ENCODE assay signal across 15 cellular contexts in genomic region chr3:55491296-55491816, GRCh38. TPM values are rescaled to one million over a fixed set of nuclear protein-coding genes. Genes with fewer than 3 reads are reported as not detected.
DNase-seq lines count a peak whose midpoint lies in the region; ATAC-seq, FAIRE-seq and TF ChIP-seq lines count a peak whose summit lies in the region.
"Had no signal": no experiment of that assay in that cellular context is flagged by ENCODE, and none has a peak within 500 bp of the region (broad histone marks: within the 10 kb centered on the region; RNA-seq: fewer than 3 reads in every experiment).

No MANE protein-coding gene starts in this region.

- ATAC-seq in HG03108 (IDR thresholded peaks at IDR 0.05; ENCODE audit: unreplicated experiment): no peak
- ATAC-seq: gastroesophageal sphincter; naive thymus-derived CD8-positive, alpha-beta T cell had no signal

- no peaks in the 10 kb centered on the region for H3K9me3 ChIP-seq in Peyer's patch
- H3K9me3 ChIP-seq: BE2C, gastroesophageal sphincter had no signal

- no peaks in the 10 kb centered on the region for H3K36me3 ChIP-seq in bronchial epithelial cell (ENCODE audit: control insufficient read depth, insufficient read depth, low read length)
- H3K36me3 ChIP-seq in Peyer's patch: no peaks in the 10 kb centered on the region
- H3K36me3 ChIP-seq: BE2C, gastroesophageal sphincter had no signal

- H3K27ac ChIP-seq in Peyer's patch: no peak overlapping the region
- H3K27ac ChIP-seq: gastroesophageal sphincter had no signal

- no peak for TF ChIP-seq POLR2A in Peyer's patch (IDR thresholded peaks at IDR 0.05)

- H3K4me3 ChIP-seq in bronchial epithelial cell (ENCODE audit: low read depth, low read length) (no peak overlapping the region), Peyer's patch (no peak overlapping the region)
- H3K4me3 ChIP-seq: gastroesophageal sphincter had no signal

- no peaks in the 10 kb centered on the region for H3K36me3 Mint-ChIP-seq in nephron (ENCODE audit: low read depth)
- H3K36me3 Mint-ChIP-seq in activated T-helper 1 cell treated with anti-CD3 and anti-CD28 coated beads, Interleukin-12 subunit alpha, Interleukin-12 subunit beta, Interleukin-2, Interleukin-4 antibody, amounts not matched to agents 30 ng/mL and 10 ng/mL and 1 ng/mL, durations not matched to agents 14 hours and 24 hours and 36 hours (ENCODE audit: low read depth): no peaks in the 10 kb centered on the region

- peak; percentile 55 for FAIRE-seq in bronchial epithelial cell (lab: Jason Lieb, UNC)
- FAIRE-seq: colon had no signal

- peaks cover 26% of the 10 kb centered on the region for H3K4me1 Mint-ChIP-seq in nephron
- H3K4me1 Mint-ChIP-seq in activated T-helper 1 cell treated with anti-CD3 and anti-CD28 coated beads, Interleukin-12 subunit alpha, Interleukin-12 subunit beta, Interleukin-2, Interleukin-4 antibody, amounts not matched to agents 30 ng/mL and 10 ng/mL and 1 ng/mL, durations not matched to agents 14 hours and 24 hours and 36 hours (ENCODE audit: low read depth): peaks cover 4% of the 10 kb centered on the region

- peaks cover 0 to 26% (median 0%) of the 10 kb centered on the region in 4 donors for H3K4me1 ChIP-seq in Peyer's patch
- H3K4me1 ChIP-seq: BE2C had no signal

- DNase-seq in Ammon's horn (ENCODE audit: low spot score) (peak; percentile 73), LoVo (ENCODE audit: low spot score) (peak; percentile 80), bronchial epithelial cell (ENCODE audit: low read depth) (peak; percentile 71), Peyer's patch (no peak)
- DNase-seq in activated T-helper 1 cell treated with anti-CD3 and anti-CD28 coated beads, Interleukin-12 subunit alpha, Interleukin-12 subunit beta, Interleukin-2, Interleukin-4 antibody, amounts not matched to agents 30 ng/mL and 10 ng/mL and 1 ng/mL, durations not matched to agents 14 hours and 24 hours and 36 hours (ENCODE audit: low spot score): no peak
- no peak for DNase-seq in activated naive CD4-positive, alpha-beta T cell treated with anti-CD3 and anti-CD28 coated beads, Interleukin-2, amount 50 U/mL, for 16 hours
- DNase-seq: activated CD4-positive, alpha-beta T cell treated with anti-CD3 and anti-CD28 coated beads, Interleukin-2, amount 10 ng/mL, durations not matched to agents 7 days and 5 days; activated effector memory CD4-positive, alpha-beta T cell treated with Interleukin-2 at 50 U/mL for 16 hours; BE2C; naive thymus-derived CD8-positive, alpha-beta T cell; NCI-H1436 had no signal

- intact Hi-C loops in activated T-helper 1 cell treated with anti-CD3 and anti-CD28 coated beads, Interleukin-12 subunit alpha, Interleukin-12 subunit beta, Interleukin-2, Interleukin-4 antibody, amounts not matched to agents 30 ng/mL and 10 ng/mL and 1 ng/mL, durations not matched to agents 14 hours and 24 hours and 36 hours (cut with micrococcal nuclease): no loop called here

- H3K4me3 Mint-ChIP-seq in nephron: peak overlapping the region; percentile 4 to 48 (median 8)
- no peak overlapping the region for H3K4me3 Mint-ChIP-seq in activated T-helper 1 cell treated with anti-CD3 and anti-CD28 coated beads, Interleukin-12 subunit alpha, Interleukin-12 subunit beta, Interleukin-2, Interleukin-4 antibody, amounts not matched to agents 30 ng/mL and 10 ng/mL and 1 ng/mL, durations not matched to agents 14 hours and 24 hours and 36 hours
- H3K4me3 Mint-ChIP-seq: activated CD4-positive, alpha-beta T cell treated with anti-CD3 and anti-CD28 coated beads, Interleukin-2, amount 10 ng/mL, durations not matched to agents 7 days and 5 days; naive thymus-derived CD8-positive, alpha-beta T cell had no signal

- no peak for TF ChIP-seq CTCF in bronchial epithelial cell (IDR thresholded peaks at IDR 0.05; ENCODE audit: insufficient read depth, low read length, severe bottlenecking)
- TF ChIP-seq CTCF in nephron (IDR thresholded peaks at IDR 0.05; ENCODE audit: unreplicated experiment in 3 of 3): no peak
- no peak for TF ChIP-seq CTCF in Peyer's patch (IDR thresholded peaks at IDR 0.05)

- no peaks in the 10 kb centered on the region for H3K9me3 Mint-ChIP-seq in nephron
- H3K9me3 Mint-ChIP-seq in activated T-helper 1 cell treated with anti-CD3 and anti-CD28 coated beads, Interleukin-12 subunit alpha, Interleukin-12 subunit beta, Interleukin-2, Interleukin-4 antibody, amounts not matched to agents 30 ng/mL and 10 ng/mL and 1 ng/mL, durations not matched to agents 14 hours and 24 hours and 36 hours: no peaks in the 10 kb centered on the region
- H3K9me3 Mint-ChIP-seq: activated CD4-positive, alpha-beta T cell treated with anti-CD3 and anti-CD28 coated beads, Interleukin-2, amount 10 ng/mL, durations not matched to agents 7 days and 5 days had no signal

- peak overlapping the region; percentile 39 to 61 (median 55) for H3K27ac Mint-ChIP-seq in nephron
- no peak overlapping the region for H3K27ac Mint-ChIP-seq in activated T-helper 1 cell treated with anti-CD3 and anti-CD28 coated beads, Interleukin-12 subunit alpha, Interleukin-12 subunit beta, Interleukin-2, Interleukin-4 antibody, amounts not matched to agents 30 ng/mL and 10 ng/mL and 1 ng/mL, durations not matched to agents 14 hours and 24 hours and 36 hours
- H3K27ac Mint-ChIP-seq: activated CD4-positive, alpha-beta T cell treated with anti-CD3 and anti-CD28 coated beads, Interleukin-2, amount 10 ng/mL, durations not matched to agents 7 days and 5 days; naive thymus-derived CD8-positive, alpha-beta T cell had no signal

- peaks cover 40% of the 10 kb centered on the region for H3K27me3 Mint-ChIP-seq in nephron (ENCODE audit: low read depth)
- peaks cover 51% of the 10 kb centered on the region for H3K27me3 Mint-ChIP-seq in activated T-helper 1 cell treated with anti-CD3 and anti-CD28 coated beads, Interleukin-12 subunit alpha, Interleukin-12 subunit beta, Interleukin-2, Interleukin-4 antibody, amounts not matched to agents 30 ng/mL and 10 ng/mL and 1 ng/mL, durations not matched to agents 14 hours and 24 hours and 36 hours (ENCODE audit: insufficient read depth)

- H3K27me3 ChIP-seq in bronchial epithelial cell (ENCODE audit: control insufficient read depth, insufficient read depth, low read length): no peaks in the 10 kb centered on the region
- peaks cover 0 to 9% of the 10 kb centered on the region in 2 donors for H3K27me3 ChIP-seq in Peyer's patch

RNA-seq across cellular contexts. Expression of gene WNT5A, which starts 4.2 kb away (rescaled TPM):
- total RNA-seq in bronchial epithelial cell: 3.9 and 11.6 TPM in 2 replicates
- not detected in 2 replicates for total RNA-seq in activated T-helper 1 cell treated with anti-CD3 and anti-CD28 coated beads, Interleukin-12 subunit alpha, Interleukin-12 subunit beta, Interleukin-2, Interleukin-4 antibody, amounts not matched to agents 30 ng/mL and 10 ng/mL and 1 ng/mL, durations not matched to agents 14 hours and 24 hours and 36 hours
- total RNA-seq in Peyer's patch: 1 to 10 TPM; 4.6 to 8.6 (median 7.9) TPM
- total RNA-seq: activated CD4-positive, alpha-beta T cell treated with anti-CD3 and anti-CD28 coated beads, Interleukin-2, amount 10 ng/mL, durations not matched to agents 7 days and 5 days; naive thymus-derived CD8-positive, alpha-beta T cell had no signal

Comparison
In these comparisons a context has a peak if more than half of its experiments do, and no peak if none do; other contexts are left out.
1. DNase-seq: peak in Ammon's horn (single experiment), LoVo (single experiment) and bronchial epithelial cell (single experiment); none in activated T-helper 1 cell treated with anti-CD3 and anti-CD28 coated beads, Interleukin-12 subunit alpha, Interleukin-12 subunit beta, Interleukin-2, Interleukin-4 antibody, amounts not matched to agents 30 ng/mL and 10 ng/mL and 1 ng/mL, durations not matched to agents 14 hours and 24 hours and 36 hours (single experiment), Peyer's patch (0 of 3) and activated naive CD4-positive, alpha-beta T cell treated with anti-CD3 and anti-CD28 coated beads, Interleukin-2, amount 50 U/mL, for 16 hours (single experiment).